ENCODE assay signal across 2 cellular contexts in the genomic region with DNA sequence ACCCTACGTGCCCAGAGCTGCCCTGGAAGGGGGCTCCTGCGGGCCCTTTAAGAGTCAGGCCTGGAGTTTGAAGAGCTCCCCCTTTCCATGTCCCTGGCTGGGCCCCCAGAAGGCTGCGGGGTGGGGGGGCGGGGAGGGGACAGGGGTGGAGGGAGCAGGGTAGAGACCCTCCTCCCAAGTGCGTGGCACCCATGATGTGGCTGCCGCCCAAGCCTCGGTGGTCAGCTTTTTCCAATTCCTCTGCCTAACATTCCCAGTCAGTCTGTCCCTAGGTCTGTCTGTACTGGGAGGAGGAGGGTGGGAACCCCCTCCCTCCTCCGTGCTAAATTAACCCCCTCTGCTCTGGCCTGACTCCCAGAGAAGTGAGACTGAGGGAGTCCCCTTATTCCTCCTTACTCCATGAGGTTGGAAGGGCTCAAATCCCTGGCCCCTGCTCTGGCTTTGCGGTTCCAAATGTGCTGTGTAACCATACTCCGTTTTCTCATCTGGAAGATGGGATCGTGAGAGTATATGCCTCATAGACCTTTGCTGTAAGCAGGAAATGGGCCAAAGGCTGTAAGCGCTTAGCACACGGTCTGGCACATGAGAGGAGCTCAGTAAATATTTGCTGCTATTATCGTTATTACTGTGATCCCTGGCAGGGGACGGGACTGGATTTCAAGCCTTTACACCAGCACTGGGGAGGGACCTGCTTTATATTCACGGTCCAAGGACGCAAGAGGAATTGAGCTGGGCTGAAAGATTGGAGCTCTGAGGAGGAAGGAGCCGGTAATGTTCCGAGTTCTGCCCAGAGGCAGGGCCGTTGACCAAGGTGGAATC.
A peak's percentile ranks its signal among the peaks of the same experiment; 100 is the strongest.
TF ChIP-seq lines count a peak whose summit lies in the region.

No MANE protein-coding gene starts in this region.

TF ChIP-seq in IMR-90, 13 proteins besides CTCF, POLR2A, EP300 and RAD21:
- TF ChIP-seq RFX5 (IDR thresholded peaks at IDR 0.05; ENCODE audit: low read depth, low read length): no peak
- TF ChIP-seq RCOR1 (IDR thresholded peaks at IDR 0.05; ENCODE audit: insufficient replicate concordance, low read length): peak; percentile 71
- TF ChIP-seq MAFK (IDR thresholded peaks at IDR 0.05; ENCODE audit: low read depth, low read length): no peak
- no peak for TF ChIP-seq FOS (IDR thresholded peaks at IDR 0.05; ENCODE audit: low read depth, low read length)
- TF ChIP-seq CEBPB (IDR thresholded peaks at IDR 0.05; ENCODE audit: low read depth, low read length): no peak
- TF ChIP-seq, protein P1, sequence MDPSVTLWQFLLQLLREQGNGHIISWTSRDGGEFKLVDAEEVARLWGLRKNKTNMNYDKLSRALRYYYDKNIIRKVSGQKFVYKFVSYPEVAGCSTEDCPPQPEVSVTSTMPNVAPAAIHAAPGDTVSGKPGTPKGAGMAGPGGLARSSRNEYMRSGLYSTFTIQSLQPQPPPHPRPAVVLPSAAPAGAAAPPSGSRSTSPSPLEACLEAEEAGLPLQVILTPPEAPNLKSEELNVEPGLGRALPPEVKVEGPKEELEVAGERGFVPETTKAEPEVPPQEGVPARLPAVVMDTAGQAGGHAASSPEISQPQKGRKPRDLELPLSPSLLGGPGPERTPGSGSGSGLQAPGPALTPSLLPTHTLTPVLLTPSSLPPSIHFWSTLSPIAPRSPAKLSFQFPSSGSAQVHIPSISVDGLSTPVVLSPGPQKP (IDR thresholded peaks at IDR 0.05; ENCODE audit: borderline replicate concordance, low read depth, low read length): no peak
- no peak for TF ChIP-seq SMC3 (IDR thresholded peaks at IDR 0.05; ENCODE audit: low read depth, low read length)
- no peak for TF ChIP-seq NFE2L2 (IDR thresholded peaks at IDR 0.05; ENCODE audit: low read depth, low read length)
- TF ChIP-seq, protein P2, sequence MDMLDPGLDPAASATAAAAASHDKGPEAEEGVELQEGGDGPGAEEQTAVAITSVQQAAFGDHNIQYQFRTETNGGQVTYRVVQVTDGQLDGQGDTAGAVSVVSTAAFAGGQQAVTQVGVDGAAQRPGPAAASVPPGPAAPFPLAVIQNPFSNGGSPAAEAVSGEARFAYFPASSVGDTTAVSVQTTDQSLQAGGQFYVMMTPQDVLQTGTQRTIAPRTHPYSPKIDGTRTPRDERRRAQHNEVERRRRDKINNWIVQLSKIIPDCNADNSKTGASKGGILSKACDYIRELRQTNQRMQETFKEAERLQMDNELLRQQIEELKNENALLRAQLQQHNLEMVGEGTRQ (IDR thresholded peaks at IDR 0.05; ENCODE audit: low read depth, low read length): no peak
- no peak for TF ChIP-seq CHD1 (IDR thresholded peaks at IDR 0.05; ENCODE audit: low read depth, low read length)
- TF ChIP-seq MXI1 (IDR thresholded peaks at IDR 0.05; ENCODE audit: borderline replicate concordance, low read depth, low read length): no peak
- TF ChIP-seq BHLHE40 (IDR thresholded peaks at IDR 0.05; ENCODE audit: low read depth, low read length): 0 out of 2 replicates have a peak, but pooled peaks have one; percentile 25
- peak; percentile 10; the same call in 1 of the 2 replicates for TF ChIP-seq MAZ (IDR thresholded peaks at IDR 0.05; ENCODE audit: borderline replicate concordance, low read depth, low read length)

TF ChIP-seq in liver, 16 proteins besides CTCF, POLR2A, EP300 and RAD21:
- TF ChIP-seq RXRA (IDR thresholded peaks at IDR 0.05): peak in 1 of 2 donors; percentile 74
- TF ChIP-seq EGR1 (IDR thresholded peaks at IDR 0.05; ENCODE audit: low read depth in 2 of 2): no peak
- peak in 1 of 2 donors; percentile 69 for TF ChIP-seq HNF4A (conservative IDR thresholded peaks at IDR 0.05)
- TF ChIP-seq SP1 (IDR thresholded peaks at IDR 0.05): peak; percentile 63
- TF ChIP-seq YY1 (IDR thresholded peaks at IDR 0.05): no peak
- TF ChIP-seq, protein P3, sequence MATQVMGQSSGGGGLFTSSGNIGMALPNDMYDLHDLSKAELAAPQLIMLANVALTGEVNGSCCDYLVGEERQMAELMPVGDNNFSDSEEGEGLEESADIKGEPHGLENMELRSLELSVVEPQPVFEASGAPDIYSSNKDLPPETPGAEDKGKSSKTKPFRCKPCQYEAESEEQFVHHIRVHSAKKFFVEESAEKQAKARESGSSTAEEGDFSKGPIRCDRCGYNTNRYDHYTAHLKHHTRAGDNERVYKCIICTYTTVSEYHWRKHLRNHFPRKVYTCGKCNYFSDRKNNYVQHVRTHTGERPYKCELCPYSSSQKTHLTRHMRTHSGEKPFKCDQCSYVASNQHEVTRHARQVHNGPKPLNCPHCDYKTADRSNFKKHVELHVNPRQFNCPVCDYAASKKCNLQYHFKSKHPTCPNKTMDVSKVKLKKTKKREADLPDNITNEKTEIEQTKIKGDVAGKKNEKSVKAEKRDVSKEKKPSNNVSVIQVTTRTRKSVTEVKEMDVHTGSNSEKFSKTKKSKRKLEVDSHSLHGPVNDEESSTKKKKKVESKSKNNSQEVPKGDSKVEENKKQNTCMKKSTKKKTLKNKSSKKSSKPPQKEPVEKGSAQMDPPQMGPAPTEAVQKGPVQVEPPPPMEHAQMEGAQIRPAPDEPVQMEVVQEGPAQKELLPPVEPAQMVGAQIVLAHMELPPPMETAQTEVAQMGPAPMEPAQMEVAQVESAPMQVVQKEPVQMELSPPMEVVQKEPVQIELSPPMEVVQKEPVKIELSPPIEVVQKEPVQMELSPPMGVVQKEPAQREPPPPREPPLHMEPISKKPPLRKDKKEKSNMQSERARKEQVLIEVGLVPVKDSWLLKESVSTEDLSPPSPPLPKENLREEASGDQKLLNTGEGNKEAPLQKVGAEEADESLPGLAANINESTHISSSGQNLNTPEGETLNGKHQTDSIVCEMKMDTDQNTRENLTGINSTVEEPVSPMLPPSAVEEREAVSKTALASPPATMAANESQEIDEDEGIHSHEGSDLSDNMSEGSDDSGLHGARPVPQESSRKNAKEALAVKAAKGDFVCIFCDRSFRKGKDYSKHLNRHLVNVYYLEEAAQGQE (IDR thresholded peaks at IDR 0.05): peak; percentile 33
